Comparison of ENCODE assay signal across 8 cellular contexts in genomic region chr5:44774279-44774880, GRCh38. TPM values are rescaled to one million over a fixed set of nuclear protein-coding genes. Genes with fewer than 3 reads are reported as not detected.
DNase-seq lines count a peak whose midpoint lies in the region; ATAC-seq, FAIRE-seq and TF ChIP-seq lines count a peak whose summit lies in the region.

No MANE protein-coding gene starts in this region.

- DNase-seq in ELF-1 (ENCODE audit: low read depth, low spot score) (peak; percentile 11), H7 (peak; percentile 6), NCI-H146 (lab: John Stamatoyannopoulos, UW) (peak; percentile 37), immature natural killer cell (peak in 2 of 3 donors; percentile 4 to 14), urothelium cell line (ENCODE audit: low spot score) (peak; percentile 32)
- DNase-seq in activated CD4-positive, CD25-positive, alpha-beta regulatory T cell treated with anti-CD3 and anti-CD28 coated beads, Interleukin-2, amount 50 U/mL, for 72 hours = no peak

- no peak overlapping the region for H3K27ac Mint-ChIP-seq in immature natural killer cell

- peak; percentile 74 for TF ChIP-seq CTCF in VCaP (conservative IDR thresholded peaks at IDR 0.05)

- ATAC-seq in HG02798 (IDR thresholded peaks at IDR 0.05; ENCODE audit: poor library complexity, unreplicated experiment) = no peak

- no peak overlapping the region for H3K27ac ChIP-seq in VCaP

- H3K36me3 ChIP-seq in H7 (replicated peaks; ENCODE audit: control insufficient read depth, insufficient read depth, low read length) = no peaks in the 10 kb centered on the region

- no peaks in the 10 kb centered on the region for H3K4me1 Mint-ChIP-seq in immature natural killer cell

- no peak for FAIRE-seq in urothelium cell line (lab: Jason Lieb, UNC)

- H3K36me3 Mint-ChIP-seq in immature natural killer cell = no peaks in the 10 kb centered on the region

- H3K27me3 Mint-ChIP-seq in immature natural killer cell (ENCODE audit: low read depth in 3 of 3) = peaks cover 2 to 10% (median 3%) of the 10 kb centered on the region in 3 donors

- H3K9me3 Mint-ChIP-seq in immature natural killer cell = no peaks in the 10 kb centered on the region

- H3K4me3 ChIP-seq in H7 (ENCODE audit: insufficient read depth, low read depth, low read length) = no peak overlapping the region

- H3K27me3 ChIP-seq in H7 (ENCODE audit: control insufficient read depth, insufficient read depth, low read length) = no peaks in the 10 kb centered on the region

- H3K4me3 Mint-ChIP-seq in immature natural killer cell = no peak overlapping the region

RNA-seq across cellular contexts. Expression of gene MRPS30, which starts 34.4 kb away (rescaled TPM):
- total RNA-seq in H7 (2014; rRNA removed; shearing (Covaris generic)) = 105 and 142 TPM in 2 replicates
- 10 to 100 TPM; 41.4 to 73.3 (median 63.6) TPM for polyA plus RNA-seq in immature natural killer cell
